In genomic region chr1:21272540-21272939, GRCh38 we compare ENCODE assay signal across 1 cellular context.
TF ChIP-seq lines count a peak whose summit lies in the region.

No MANE protein-coding gene starts in this region.

TF ChIP-seq in HepG2, 621 proteins besides CTCF, POLR2A, EP300 and RAD21:
- TF ChIP-seq NFIC (IDR thresholded peaks at IDR 0.05; ENCODE audit: low read length) (no peak), ZNF720 (CRISPR knock-in tag; IDR thresholded peaks at IDR 0.05) (no peak), ZNF563 (CRISPR knock-in tag; IDR thresholded peaks at IDR 0.05) (no peak), TGIF2 (CRISPR knock-in tag; IDR thresholded peaks at IDR 0.05) (no peak), ZNF687 (CRISPR knock-in tag; IDR thresholded peaks at IDR 0.05) (peak; percentile 14; the same call in 1 of the 2 replicates), TEAD2 (CRISPR knock-in tag; IDR thresholded peaks at IDR 0.05) (no peak), KMT2B (CRISPR knock-in tag; IDR thresholded peaks at IDR 0.05) (no peak), SYNCRIP (IDR thresholded peaks at IDR 0.05; ENCODE audit: insufficient read depth, low read depth, low read length) (no peak), ZNF773 (CRISPR knock-in tag; IDR thresholded peaks at IDR 0.05; ENCODE audit: borderline replicate concordance) (no peak), ZNF674 (CRISPR knock-in tag; IDR thresholded peaks at IDR 0.05; ENCODE audit: low read depth) (no peak), RCOR2 (CRISPR knock-in tag; IDR thresholded peaks at IDR 0.05) (no peak), U2AF2 (IDR thresholded peaks at IDR 0.05; ENCODE audit: low read depth, low read length) (no peak), ZNF737 (CRISPR knock-in tag; IDR thresholded peaks at IDR 0.05; ENCODE audit: borderline replicate concordance) (no peak), ZNF446 (CRISPR knock-in tag; IDR thresholded peaks at IDR 0.05) (no peak), NRL (CRISPR knock-in tag; IDR thresholded peaks at IDR 0.05; ENCODE audit: borderline replicate concordance) (0 out of 2 replicates have a peak, but pooled peaks have one; percentile 44), JDP2 (CRISPR knock-in tag; IDR thresholded peaks at IDR 0.05; ENCODE audit: borderline replicate concordance) (no peak)
TF ChIP-seq in HepG2: peak in this region for 2.
